ENCODE assay signal across 10 cellular contexts in genomic region chr14:65791551-65791981, GRCh38.
DNase-seq lines count a peak whose midpoint lies in the region; TF ChIP-seq lines count a peak whose summit lies in the region.
"Had no signal": no experiment of that assay in that cellular context is flagged by ENCODE, and none has a peak within 500 bp of the region (broad histone marks: within the 10 kb centered on the region; RNA-seq: fewer than 3 reads in every experiment).

No MANE protein-coding gene starts in this region.

- H3K9me3 Mint-ChIP-seq in immature natural killer cell = no peaks in the 10 kb centered on the region

- no peaks in the 10 kb centered on the region for H3K9me3 ChIP-seq in thyroid gland
- H3K9me3 ChIP-seq: neutrophil had no signal

- no peak for TF ChIP-seq CTCF in GM13977 (IDR thresholded peaks at IDR 0.05; ENCODE audit: extremely low read depth, insufficient read depth, missing control alignments)
- no peak for TF ChIP-seq CTCF in thyroid gland (IDR thresholded peaks at IDR 0.05)

- peaks cover 3 to 13% (median 8%) of the 10 kb centered on the region in 3 donors for H3K27me3 Mint-ChIP-seq in immature natural killer cell (ENCODE audit: low read depth in 3 of 3)

- TF ChIP-seq POLR2A in thyroid gland (IDR thresholded peaks at IDR 0.05) = no peak

- no peak overlapping the region for H3K4me3 Mint-ChIP-seq in immature natural killer cell

- no peak overlapping the region for H3K4me3 ChIP-seq in thyroid gland (replicated peaks in 1 of 3)

- H3K36me3 ChIP-seq in thyroid gland = no peaks in the 10 kb centered on the region
- H3K36me3 ChIP-seq: neutrophil had no signal

- DNase-seq in AG08395 (ENCODE audit: low spot score) (peak; percentile 48), GM13977 (ENCODE audit: low spot score) (peak; percentile 29), UCSD-AML1 (lab: John Stamatoyannopoulos, UW; ENCODE audit: unreplicated experiment) (peak; percentile 54), immature natural killer cell (peak; percentile 65 to 71 (median 69)), OCI-M2 (lab: John Stamatoyannopoulos, UW; ENCODE audit: unreplicated experiment) (no peak), thyroid gland (no peak), NCI-H526 treated with DMSO at 0.1 percent for 48 hours (lab: John Stamatoyannopoulos, UW) (no peak), NCI-H1048 (lab: John Stamatoyannopoulos, UW) (no peak)
- DNase-seq: NCI-H345 had no signal

- H3K4me1 ChIP-seq in thyroid gland = no peaks in the 10 kb centered on the region

- peaks cover 0 to 1% of the 10 kb centered on the region in 2 donors for H3K4me1 Mint-ChIP-seq in immature natural killer cell

- no peak overlapping the region for H3K27ac ChIP-seq in thyroid gland
- H3K27ac ChIP-seq: neutrophil had no signal

- in situ Hi-C loops in GM13977 (cut with MboI; ENCODE audit: low pct_unique_long_range_greater_than_20kb, low sequenced_read_pairs, unreplicated experiment) = no loop called here

- no peak overlapping the region for H3K27ac Mint-ChIP-seq in immature natural killer cell

- no peaks in the 10 kb centered on the region for H3K27me3 ChIP-seq in thyroid gland

- intact Hi-C loops in thyroid gland (cut with DNase I) = no loop called here

- H3K36me3 Mint-ChIP-seq in immature natural killer cell = no peaks in the 10 kb centered on the region

- 66 to 70% methylated on average over 4 of the region's 4 CpGs for WGBS in thyroid gland, 2 donors

Comparison
In these comparisons a context has a peak if more than half of its experiments do, and no peak if none do; other contexts are left out.
1. DNase-seq: peak in AG08395 (single experiment), GM13977 (single experiment), UCSD-AML1 (single experiment) and immature natural killer cell (3 of 3); none in OCI-M2 (single experiment), thyroid gland (0 of 2), NCI-H526 treated with DMSO at 0.1 percent for 48 hours (single experiment) and NCI-H1048 (single experiment).